ENCODE assay signal across 23 cellular contexts in the genomic region with DNA sequence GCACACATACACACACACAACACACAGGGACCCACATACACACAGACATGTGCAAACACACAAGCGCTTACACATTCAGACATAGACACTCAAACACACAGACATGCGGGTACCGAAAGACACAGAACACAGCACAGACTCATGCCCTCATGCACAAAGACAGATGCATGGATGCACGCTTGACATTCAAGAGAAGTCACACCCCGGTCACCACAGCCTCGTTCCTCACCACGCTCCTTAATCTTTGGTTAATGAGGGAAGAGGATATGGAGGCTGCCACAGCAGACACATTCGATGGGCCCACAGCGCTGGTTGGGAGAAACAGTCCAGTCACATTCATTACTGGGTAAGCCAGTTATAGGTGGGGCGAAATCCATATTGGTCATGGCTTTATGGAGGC. TPM values are rescaled to one million over a fixed set of nuclear protein-coding genes. Genes with fewer than 3 reads are reported as not detected.
DNase-seq lines count a peak whose midpoint lies in the region; ATAC-seq, FAIRE-seq and TF ChIP-seq lines count a peak whose summit lies in the region.
"Had no signal": no experiment of that assay in that cellular context is flagged by ENCODE, and none has a peak within 500 bp of the region (broad histone marks: within the 10 kb centered on the region; RNA-seq: fewer than 3 reads in every experiment).

No MANE protein-coding gene starts in this region.

- no peak overlapping the region for H4K8ac ChIP-seq in trophoblast cell (ENCODE audit: low read depth, low read length)

- FAIRE-seq in kidney (lab: Jason Lieb, UNC) (no peak), urothelium cell line (lab: Jason Lieb, UNC) (peak; percentile 84)
- FAIRE-seq: GM12878, GM19239, HTR-8/SVneo had no signal

- TF ChIP-seq CTCF in chondrocyte (IDR thresholded peaks at IDR 0.05) (no peak), kidney (IDR thresholded peaks at IDR 0.05; ENCODE audit: borderline replicate concordance, extremely low read depth, insufficient read depth) (no peak)

- no CpG with 5 or more reads among the region's 10 CpGs for WGBS in trophoblast cell (ENCODE audit: extremely low coverage, insufficient coverage, insufficient read length)

- H3K27me3 Mint-ChIP-seq in chondrocyte (ENCODE audit: low read depth), result peaks cover 31% of the 10 kb centered on the region

- H4K12ac ChIP-seq in trophoblast cell (ENCODE audit: low read depth, low read length), result no peak overlapping the region

- no peaks in the 10 kb centered on the region for H3K27me3 ChIP-seq in trophoblast cell (ENCODE audit: insufficient read depth, low read length)
- H3K27me3 ChIP-seq: BE2C had no signal

- H3K18ac ChIP-seq in trophoblast cell (ENCODE audit: low read length), result no peak overlapping the region

- no peaks in the 10 kb centered on the region for H3K9me3 ChIP-seq in kidney (ENCODE audit: control insufficient read depth in 1 of 2, low read length in 2 of 2)
- no peaks in the 10 kb centered on the region for H3K9me3 ChIP-seq in trophoblast cell (ENCODE audit: insufficient read depth, low read depth, low read length)
- H3K9me3 ChIP-seq: BE2C, HAP-1 had no signal

- no peak for ATAC-seq in GM19455 (IDR thresholded peaks at IDR 0.05; ENCODE audit: unreplicated experiment)
- ATAC-seq: GM12878 had no signal

- H3K79me1 ChIP-seq in trophoblast cell (ENCODE audit: low read length), result no peaks in the 10 kb centered on the region

- H2AK5ac ChIP-seq in trophoblast cell (ENCODE audit: low read length), result no peak overlapping the region

- peak; percentile 38 for DNase-seq in chondrocyte (ENCODE audit: low spot score)
- peak; percentile 12 for DNase-seq in kidney
- peak; percentile 16 to 40 for DNase-seq in trophoblast cell
- no peak for DNase-seq in urothelium cell line (ENCODE audit: low spot score)
- no peak for DNase-seq in iPS-NIHi11 (ENCODE audit: low spot score)
- no peak for DNase-seq in NCI-H187 (lab: John Stamatoyannopoulos, UW)
- DNase-seq: ACHN; BE2C; C1 segment of cervical spinal cord; CD4-positive, CD25-positive, alpha-beta regulatory T cell; CD8-positive, alpha-beta memory T cell; COR-L47; DMS 273 treated with DMSO at 0.1 percent for 48 hours; DMS53; DND-41; EL; GM23248; IMR-90 had no signal

- intact Hi-C loops in kidney (cut with DNase I), result no loop called here

- no peak overlapping the region for H3K14ac ChIP-seq in trophoblast cell (ENCODE audit: low read length)

- H3K27ac ChIP-seq in kidney (ENCODE audit: low read depth in 2 of 2, low read length in 2 of 2), result no peak overlapping the region
- H3K27ac ChIP-seq in trophoblast cell (ENCODE audit: low read depth, low read length), result no peak overlapping the region
- H3K27ac ChIP-seq: GM23248 had no signal

- H3K36me3 ChIP-seq in kidney (ENCODE audit: control insufficient read depth in 1 of 2, insufficient read depth in 2 of 2, low read length in 2 of 2) (no peaks in the 10 kb centered on the region), trophoblast cell (ENCODE audit: control insufficient read depth in 1 of 2, insufficient read depth in 2 of 2, low read length in 2 of 2) (no peaks in the 10 kb centered on the region)
- H3K36me3 ChIP-seq: BE2C, HAP-1 had no signal

- H3K4ac ChIP-seq in trophoblast cell (ENCODE audit: low read depth, low read length), result no peak overlapping the region

- no peak overlapping the region for H3K4me2 ChIP-seq in trophoblast cell (ENCODE audit: low read length)

- no peaks in the 10 kb centered on the region for H3K36me3 Mint-ChIP-seq in chondrocyte (ENCODE audit: low read depth)

- H2BK5ac ChIP-seq in trophoblast cell (ENCODE audit: low read depth, low read length, poor library complexity), result no peak overlapping the region

- no peak overlapping the region for H3K4me3 ChIP-seq in kidney (ENCODE audit: low read length in 2 of 2)
- no peak overlapping the region for H3K4me3 ChIP-seq in trophoblast cell (ENCODE audit: low read depth, low read length)
- H3K4me3 ChIP-seq: GM12878, GM23248, HAP-1 had no signal

- H3K4me1 ChIP-seq in kidney (ENCODE audit: control insufficient read depth in 1 of 2, insufficient read depth in 1 of 2, low read depth in 1 of 2, low read length in 2 of 2) (no peaks in the 10 kb centered on the region), trophoblast cell (ENCODE audit: control insufficient read depth in 1 of 2, insufficient read depth in 2 of 2, low read length in 2 of 2) (peaks cover 2 to 4% of the 10 kb centered on the region in 2 experiments)
- H3K4me1 ChIP-seq: HAP-1 had no signal

- peaks cover 18% of the 10 kb centered on the region for H3K4me1 Mint-ChIP-seq in chondrocyte (ENCODE audit: low read depth)
- H3K4me1 Mint-ChIP-seq: CD8-positive, alpha-beta memory T cell had no signal

- no peak overlapping the region for H2BK120ac ChIP-seq in trophoblast cell (ENCODE audit: insufficient read depth, low read length, poor library complexity)

- H3K9me3 Mint-ChIP-seq in chondrocyte (ENCODE audit: low read depth), result no peaks in the 10 kb centered on the region

- H2BK12ac ChIP-seq in trophoblast cell (ENCODE audit: low read length), result no peak overlapping the region

- H2AFZ ChIP-seq in trophoblast cell (ENCODE audit: insufficient read depth, low read length, poor library complexity), result no peak overlapping the region
- H2AFZ ChIP-seq: GM23248 had no signal

- no peak overlapping the region for H3K4me3 Mint-ChIP-seq in chondrocyte (ENCODE audit: unreplicated experiment)
- H3K4me3 Mint-ChIP-seq: CD4-positive, CD25-positive, alpha-beta regulatory T cell; CD8-positive, alpha-beta memory T cell had no signal

- H4K91ac ChIP-seq in trophoblast cell (ENCODE audit: low read depth, low read length), result no peak overlapping the region

- H3K27ac Mint-ChIP-seq in chondrocyte (ENCODE audit: unreplicated experiment), result no peak overlapping the region
- H3K27ac Mint-ChIP-seq: CD4-positive, CD25-positive, alpha-beta regulatory T cell had no signal

- H3K23ac ChIP-seq in trophoblast cell (ENCODE audit: low read length), result no peak overlapping the region

- no peaks in the 10 kb centered on the region for H3K79me2 ChIP-seq in trophoblast cell (ENCODE audit: control insufficient read depth, insufficient read depth, low read length, poor library complexity)

- H3K9ac ChIP-seq in kidney (ENCODE audit: low read length in 2 of 2), result no peak overlapping the region
- H3K9ac ChIP-seq in trophoblast cell (ENCODE audit: low read length), result no peak overlapping the region
- H3K9ac ChIP-seq: GM23248 had no signal

RNA-seq across cellular contexts. Expression of a gene that starts 51.9 kb away (rescaled TPM):
- total RNA-seq in chondrocyte (80.5 to 97.8 TPM (median 96.1 TPM) in 3 replicates), kidney (140 TPM)
- polyA plus RNA-seq in kidney (ENCODE audit: insufficient read depth, low read depth, low replicate concordance), result 129 TPM
- polyA plus RNA-seq in trophoblast cell (2013), result 134 and 140 TPM in 2 replicates

Comparison
In these comparisons a context has a peak if more than half of its experiments do, and no peak if none do; other contexts are left out.
1. DNase-seq: peak in chondrocyte (single experiment), kidney (single experiment) and trophoblast cell (2 of 2); none in urothelium cell line (single experiment), iPS-NIHi11 (single experiment) and NCI-H187 (0 of 2).